Comparison of ENCODE assay signal across 1 cellular context in the genomic region with DNA sequence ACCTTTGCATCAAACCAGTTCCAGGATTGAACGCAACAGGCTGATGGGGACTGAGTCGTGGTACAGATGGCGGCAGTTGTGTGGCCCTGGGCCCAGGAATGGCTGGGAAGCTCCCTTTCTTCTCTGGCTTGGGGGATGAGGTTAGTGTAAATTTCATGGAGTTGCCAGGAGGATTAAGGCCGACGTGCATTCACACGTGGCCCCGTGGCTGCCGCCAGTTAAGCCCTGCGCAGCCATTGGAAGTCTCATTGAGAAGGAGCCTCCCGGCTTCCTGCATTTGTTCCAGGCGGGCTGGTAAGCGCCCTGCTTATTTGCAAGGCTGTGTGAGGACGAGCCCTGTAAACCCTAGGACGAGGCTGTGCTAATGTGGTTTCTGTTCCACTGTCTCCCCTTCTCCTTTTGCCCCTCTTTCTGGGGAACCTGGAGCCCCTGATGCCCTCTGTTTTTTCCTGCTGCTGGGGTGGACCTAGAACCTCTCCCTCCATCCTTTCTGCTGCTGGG.
A peak's percentile ranks its signal among the peaks of the same experiment; 100 is the strongest.
TF ChIP-seq lines count a peak whose summit lies in the region.

No MANE protein-coding gene starts in this region.

TF ChIP-seq in K562, 482 proteins besides CTCF, POLR2A, EP300 and RAD21 (continued from another document and continues in another):
- TF ChIP-seq ARHGAP35 (IDR thresholded peaks at IDR 0.05; ENCODE audit: partially characterized antibody) = peak; percentile 12
- no peak for TF ChIP-seq EZH2 (IDR thresholded peaks at IDR 0.05; ENCODE audit: borderline replicate concordance, low read depth, low read length)
- no peak for TF ChIP-seq KAT8 (IDR thresholded peaks at IDR 0.05; ENCODE audit: low read depth)
- TF ChIP-seq TBL1XR1 (IDR thresholded peaks at IDR 0.05; ENCODE audit: low read length in 2 of 2) = no peak
- TF ChIP-seq, protein P1, sequence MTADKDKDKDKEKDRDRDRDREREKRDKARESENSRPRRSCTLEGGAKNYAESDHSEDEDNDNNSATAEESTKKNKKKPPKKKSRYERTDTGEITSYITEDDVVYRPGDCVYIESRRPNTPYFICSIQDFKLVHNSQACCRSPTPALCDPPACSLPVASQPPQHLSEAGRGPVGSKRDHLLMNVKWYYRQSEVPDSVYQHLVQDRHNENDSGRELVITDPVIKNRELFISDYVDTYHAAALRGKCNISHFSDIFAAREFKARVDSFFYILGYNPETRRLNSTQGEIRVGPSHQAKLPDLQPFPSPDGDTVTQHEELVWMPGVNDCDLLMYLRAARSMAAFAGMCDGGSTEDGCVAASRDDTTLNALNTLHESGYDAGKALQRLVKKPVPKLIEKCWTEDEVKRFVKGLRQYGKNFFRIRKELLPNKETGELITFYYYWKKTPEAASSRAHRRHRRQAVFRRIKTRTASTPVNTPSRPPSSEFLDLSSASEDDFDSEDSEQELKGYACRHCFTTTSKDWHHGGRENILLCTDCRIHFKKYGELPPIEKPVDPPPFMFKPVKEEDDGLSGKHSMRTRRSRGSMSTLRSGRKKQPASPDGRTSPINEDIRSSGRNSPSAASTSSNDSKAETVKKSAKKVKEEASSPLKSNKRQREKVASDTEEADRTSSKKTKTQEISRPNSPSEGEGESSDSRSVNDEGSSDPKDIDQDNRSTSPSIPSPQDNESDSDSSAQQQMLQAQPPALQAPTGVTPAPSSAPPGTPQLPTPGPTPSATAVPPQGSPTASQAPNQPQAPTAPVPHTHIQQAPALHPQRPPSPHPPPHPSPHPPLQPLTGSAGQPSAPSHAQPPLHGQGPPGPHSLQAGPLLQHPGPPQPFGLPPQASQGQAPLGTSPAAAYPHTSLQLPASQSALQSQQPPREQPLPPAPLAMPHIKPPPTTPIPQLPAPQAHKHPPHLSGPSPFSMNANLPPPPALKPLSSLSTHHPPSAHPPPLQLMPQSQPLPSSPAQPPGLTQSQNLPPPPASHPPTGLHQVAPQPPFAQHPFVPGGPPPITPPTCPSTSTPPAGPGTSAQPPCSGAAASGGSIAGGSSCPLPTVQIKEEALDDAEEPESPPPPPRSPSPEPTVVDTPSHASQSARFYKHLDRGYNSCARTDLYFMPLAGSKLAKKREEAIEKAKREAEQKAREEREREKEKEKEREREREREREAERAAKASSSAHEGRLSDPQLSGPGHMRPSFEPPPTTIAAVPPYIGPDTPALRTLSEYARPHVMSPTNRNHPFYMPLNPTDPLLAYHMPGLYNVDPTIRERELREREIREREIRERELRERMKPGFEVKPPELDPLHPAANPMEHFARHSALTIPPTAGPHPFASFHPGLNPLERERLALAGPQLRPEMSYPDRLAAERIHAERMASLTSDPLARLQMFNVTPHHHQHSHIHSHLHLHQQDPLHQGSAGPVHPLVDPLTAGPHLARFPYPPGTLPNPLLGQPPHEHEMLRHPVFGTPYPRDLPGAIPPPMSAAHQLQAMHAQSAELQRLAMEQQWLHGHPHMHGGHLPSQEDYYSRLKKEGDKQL (CRISPR knock-in tag; IDR thresholded peaks at IDR 0.05; ENCODE audit: borderline replicate concordance) = no peak
- TF ChIP-seq, protein P2, sequence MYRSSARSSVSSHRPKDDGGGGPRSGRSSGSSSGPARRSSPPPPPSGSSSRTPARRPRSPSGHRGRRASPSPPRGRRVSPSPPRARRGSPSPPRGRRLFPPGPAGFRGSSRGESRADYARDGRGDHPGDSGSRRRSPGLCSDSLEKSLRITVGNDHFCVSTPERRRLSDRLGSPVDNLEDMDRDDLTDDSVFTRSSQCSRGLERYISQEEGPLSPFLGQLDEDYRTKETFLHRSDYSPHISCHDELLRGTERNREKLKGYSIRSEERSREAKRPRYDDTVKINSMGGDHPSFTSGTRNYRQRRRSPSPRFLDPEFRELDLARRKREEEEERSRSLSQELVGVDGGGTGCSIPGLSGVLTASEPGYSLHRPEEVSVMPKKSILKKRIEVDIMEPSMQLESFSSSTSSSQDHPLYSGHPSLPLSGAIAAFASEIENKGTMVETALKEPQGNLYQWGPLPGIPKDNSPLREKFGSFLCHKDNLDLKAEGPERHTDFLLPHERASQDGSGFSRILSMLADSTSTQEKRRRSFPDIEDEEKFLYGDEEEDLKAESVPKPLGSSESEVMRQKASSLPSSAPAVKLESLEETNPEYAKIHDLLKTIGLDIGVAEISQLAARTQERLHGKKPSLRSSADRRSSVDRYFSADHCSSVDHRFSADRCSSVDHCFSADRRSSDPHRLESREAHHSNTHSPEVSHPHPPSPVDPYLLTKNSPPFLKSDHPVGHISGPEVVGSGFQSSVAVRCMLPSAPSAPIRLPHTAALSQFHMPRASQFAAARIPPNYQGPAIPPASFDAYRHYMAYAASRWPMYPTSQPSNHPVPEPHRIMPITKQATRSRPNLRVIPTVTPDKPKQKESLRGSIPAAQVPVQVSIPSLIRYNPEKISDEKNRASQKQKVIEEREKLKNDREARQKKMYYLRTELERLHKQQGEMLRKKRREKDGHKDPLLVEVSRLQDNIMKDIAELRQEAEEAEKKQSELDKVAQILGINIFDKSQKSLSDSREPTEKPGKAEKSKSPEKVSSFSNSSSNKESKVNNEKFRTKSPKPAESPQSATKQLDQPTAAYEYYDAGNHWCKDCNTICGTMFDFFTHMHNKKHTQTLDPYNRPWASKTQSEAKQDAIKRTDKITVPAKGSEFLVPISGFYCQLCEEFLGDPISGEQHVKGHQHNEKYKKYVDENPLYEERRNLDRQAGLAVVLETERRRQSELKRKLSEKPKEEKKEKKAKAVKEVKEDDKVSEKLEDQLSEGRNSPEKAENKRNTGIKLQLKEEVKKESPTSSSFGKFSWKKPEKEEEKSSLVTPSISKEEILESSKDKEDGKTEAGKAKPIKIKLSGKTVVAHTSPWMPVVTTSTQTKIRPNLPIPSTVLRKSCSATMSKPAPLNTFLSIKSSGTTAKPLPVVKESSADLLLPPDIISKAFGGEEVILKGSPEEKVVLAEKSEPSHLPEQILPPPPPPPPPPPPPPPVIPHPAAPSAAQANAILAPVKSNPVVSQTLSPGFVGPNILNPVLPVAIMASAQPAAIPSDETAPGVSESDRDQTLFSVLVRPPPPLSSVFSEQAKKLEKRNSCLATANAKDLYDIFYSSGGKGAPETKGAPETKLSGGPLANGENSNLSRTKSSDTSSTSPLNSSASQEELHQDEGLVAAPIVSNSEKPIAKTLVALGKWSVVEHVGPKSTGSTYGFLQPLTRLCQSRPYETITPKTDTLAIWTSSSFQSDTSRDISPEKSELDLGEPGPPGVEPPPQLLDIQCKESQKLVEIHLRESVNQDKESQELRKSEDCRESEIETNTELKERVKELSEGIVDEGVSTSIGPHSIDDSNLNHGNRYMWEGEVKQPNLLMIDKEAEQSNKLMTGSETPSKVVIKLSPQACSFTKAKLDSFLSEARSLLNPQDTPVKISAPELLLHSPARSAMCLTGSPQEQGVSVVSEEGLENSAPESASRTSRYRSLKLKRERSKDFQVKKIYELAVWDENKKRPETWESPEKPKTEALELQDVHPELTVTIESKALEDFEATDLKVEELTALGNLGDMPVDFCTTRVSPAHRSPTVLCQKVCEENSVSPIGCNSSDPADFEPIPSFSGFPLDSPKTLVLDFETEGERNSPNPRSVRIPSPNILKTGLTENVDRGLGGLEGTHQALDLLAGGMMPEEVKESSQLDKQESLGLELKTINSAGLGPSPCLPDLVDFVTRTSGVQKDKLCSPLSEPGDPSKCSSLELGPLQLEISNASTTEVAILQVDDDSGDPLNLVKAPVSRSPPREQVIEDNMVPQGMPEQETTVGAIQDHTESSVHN (IDR thresholded peaks at IDR 0.05; ENCODE audit: borderline replicate concordance in 1 of 2, low read depth in 1 of 2) = no peak
- no peak for TF ChIP-seq ETV1 (tag; conservative IDR thresholded peaks at IDR 0.05; ENCODE audit: low read depth)
- no peak for TF ChIP-seq SETDB1 (IDR thresholded peaks at IDR 0.05; ENCODE audit: low read length)
- TF ChIP-seq KLF6 (CRISPR knock-in tag; IDR thresholded peaks at IDR 0.05; ENCODE audit: borderline replicate concordance) = no peak
- TF ChIP-seq ETS2 (tag; IDR thresholded peaks at IDR 0.05; ENCODE audit: borderline replicate concordance, poor library complexity, severe bottlenecking) = no peak
- TF ChIP-seq ZFP30 (CRISPR knock-in tag; IDR thresholded peaks at IDR 0.05; ENCODE audit: borderline replicate concordance) = no peak
- no peak for TF ChIP-seq PCBP2 (IDR thresholded peaks at IDR 0.05; ENCODE audit: low read depth, low read length, poor library complexity, severe bottlenecking)
- no peak for TF ChIP-seq ELF2 (CRISPR knock-in tag; IDR thresholded peaks at IDR 0.05)
- TF ChIP-seq, protein P3, sequence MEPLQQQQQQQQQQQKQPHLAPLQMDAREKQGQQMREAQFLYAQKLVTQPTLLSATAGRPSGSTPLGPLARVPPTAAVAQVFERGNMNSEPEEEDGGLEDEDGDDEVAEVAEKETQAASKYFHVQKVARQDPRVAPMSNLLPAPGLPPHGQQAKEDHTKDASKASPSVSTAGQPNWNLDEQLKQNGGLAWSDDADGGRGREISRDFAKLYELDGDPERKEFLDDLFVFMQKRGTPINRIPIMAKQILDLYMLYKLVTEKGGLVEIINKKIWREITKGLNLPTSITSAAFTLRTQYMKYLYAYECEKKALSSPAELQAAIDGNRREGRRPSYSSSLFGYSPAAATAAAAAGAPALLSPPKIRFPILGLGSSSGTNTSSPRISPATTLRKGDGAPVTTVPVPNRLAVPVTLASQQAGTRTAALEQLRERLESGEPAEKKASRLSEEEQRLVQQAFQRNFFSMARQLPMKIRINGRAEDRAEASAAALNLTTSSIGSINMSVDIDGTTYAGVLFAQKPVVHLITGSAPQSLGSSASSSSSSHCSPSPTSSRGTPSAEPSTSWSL (CRISPR knock-in tag; IDR thresholded peaks at IDR 0.05; ENCODE audit: borderline replicate concordance) = no peak
- no peak for TF ChIP-seq YBX1 (IDR thresholded peaks at IDR 0.05)
- TF ChIP-seq ZNF589 (CRISPR knock-in tag; IDR thresholded peaks at IDR 0.05; ENCODE audit: low read depth) = peak; percentile 70; the same call in 1 of the 2 replicates
- no peak for TF ChIP-seq ZNF24 (IDR thresholded peaks at IDR 0.05)
- TF ChIP-seq SAP30 (IDR thresholded peaks at IDR 0.05; ENCODE audit: borderline replicate concordance, insufficient read depth, low read depth, low read length, poor library complexity, severe bottlenecking) = no peak
- TF ChIP-seq FOXK1 (CRISPR knock-in tag; IDR thresholded peaks at IDR 0.05; ENCODE audit: borderline replicate concordance) = no peak
- TF ChIP-seq ATF1 (CRISPR knock-in tag; IDR thresholded peaks at IDR 0.05) = no peak
- no peak for TF ChIP-seq ATF1 (tag; IDR thresholded peaks at IDR 0.05)
- no peak for TF ChIP-seq SMAD1 (IDR thresholded peaks at IDR 0.05; ENCODE audit: low read depth, low read length, partially characterized antibody)
- TF ChIP-seq ZZZ3 (IDR thresholded peaks at IDR 0.05) = no peak
- no peak for TF ChIP-seq ZNF77 (CRISPR knock-in tag; IDR thresholded peaks at IDR 0.05)
- TF ChIP-seq ZNF232 (CRISPR knock-in tag; IDR thresholded peaks at IDR 0.05) = no peak
- TF ChIP-seq, protein P4, sequence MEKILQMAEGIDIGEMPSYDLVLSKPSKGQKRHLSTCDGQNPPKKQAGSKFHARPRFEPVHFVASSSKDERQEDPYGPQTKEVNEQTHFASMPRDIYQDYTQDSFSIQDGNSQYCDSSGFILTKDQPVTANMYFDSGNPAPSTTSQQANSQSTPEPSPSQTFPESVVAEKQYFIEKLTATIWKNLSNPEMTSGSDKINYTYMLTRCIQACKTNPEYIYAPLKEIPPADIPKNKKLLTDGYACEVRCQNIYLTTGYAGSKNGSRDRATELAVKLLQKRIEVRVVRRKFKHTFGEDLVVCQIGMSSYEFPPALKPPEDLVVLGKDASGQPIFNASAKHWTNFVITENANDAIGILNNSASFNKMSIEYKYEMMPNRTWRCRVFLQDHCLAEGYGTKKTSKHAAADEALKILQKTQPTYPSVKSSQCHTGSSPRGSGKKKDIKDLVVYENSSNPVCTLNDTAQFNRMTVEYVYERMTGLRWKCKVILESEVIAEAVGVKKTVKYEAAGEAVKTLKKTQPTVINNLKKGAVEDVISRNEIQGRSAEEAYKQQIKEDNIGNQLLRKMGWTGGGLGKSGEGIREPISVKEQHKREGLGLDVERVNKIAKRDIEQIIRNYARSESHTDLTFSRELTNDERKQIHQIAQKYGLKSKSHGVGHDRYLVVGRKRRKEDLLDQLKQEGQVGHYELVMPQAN (IDR thresholded peaks at IDR 0.05; ENCODE audit: borderline replicate concordance) = 0 out of 2 replicates have a peak, but pooled peaks have one; percentile 14
- TF ChIP-seq GABPB1 (CRISPR knock-in tag; IDR thresholded peaks at IDR 0.05) = no peak
- 0 out of 2 replicates have a peak, but pooled peaks have one; percentile 19 for TF ChIP-seq ZNF586 (CRISPR knock-in tag; conservative IDR thresholded peaks at IDR 0.05)
- no peak for TF ChIP-seq PCBP1 (IDR thresholded peaks at IDR 0.05; ENCODE audit: low read depth, low read length, poor library complexity, severe bottlenecking)
- TF ChIP-seq, protein P5, sequence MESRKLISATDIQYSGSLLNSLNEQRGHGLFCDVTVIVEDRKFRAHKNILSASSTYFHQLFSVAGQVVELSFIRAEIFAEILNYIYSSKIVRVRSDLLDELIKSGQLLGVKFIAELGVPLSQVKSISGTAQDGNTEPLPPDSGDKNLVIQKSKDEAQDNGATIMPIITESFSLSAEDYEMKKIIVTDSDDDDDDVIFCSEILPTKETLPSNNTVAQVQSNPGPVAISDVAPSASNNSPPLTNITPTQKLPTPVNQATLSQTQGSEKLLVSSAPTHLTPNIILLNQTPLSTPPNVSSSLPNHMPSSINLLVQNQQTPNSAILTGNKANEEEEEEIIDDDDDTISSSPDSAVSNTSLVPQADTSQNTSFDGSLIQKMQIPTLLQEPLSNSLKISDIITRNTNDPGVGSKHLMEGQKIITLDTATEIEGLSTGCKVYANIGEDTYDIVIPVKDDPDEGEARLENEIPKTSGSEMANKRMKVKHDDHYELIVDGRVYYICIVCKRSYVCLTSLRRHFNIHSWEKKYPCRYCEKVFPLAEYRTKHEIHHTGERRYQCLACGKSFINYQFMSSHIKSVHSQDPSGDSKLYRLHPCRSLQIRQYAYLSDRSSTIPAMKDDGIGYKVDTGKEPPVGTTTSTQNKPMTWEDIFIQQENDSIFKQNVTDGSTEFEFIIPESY (CRISPR knock-in tag; IDR thresholded peaks at IDR 0.05) = 0 out of 2 replicates have a peak, but pooled peaks have one; percentile 17
- TF ChIP-seq CBFB (CRISPR knock-in tag; IDR thresholded peaks at IDR 0.05) = 0 out of 2 replicates have a peak, but pooled peaks have one; percentile 8
- no peak for TF ChIP-seq RCOR1 (IDR thresholded peaks at IDR 0.05; ENCODE audit: borderline replicate concordance in 1 of 2, low read depth in 2 of 2, low read length in 2 of 2)
- TF ChIP-seq BCL6 (CRISPR knock-in tag; IDR thresholded peaks at IDR 0.05) = no peak
